Comparison of ENCODE assay signal across 25 cellular contexts in the genomic region with DNA sequence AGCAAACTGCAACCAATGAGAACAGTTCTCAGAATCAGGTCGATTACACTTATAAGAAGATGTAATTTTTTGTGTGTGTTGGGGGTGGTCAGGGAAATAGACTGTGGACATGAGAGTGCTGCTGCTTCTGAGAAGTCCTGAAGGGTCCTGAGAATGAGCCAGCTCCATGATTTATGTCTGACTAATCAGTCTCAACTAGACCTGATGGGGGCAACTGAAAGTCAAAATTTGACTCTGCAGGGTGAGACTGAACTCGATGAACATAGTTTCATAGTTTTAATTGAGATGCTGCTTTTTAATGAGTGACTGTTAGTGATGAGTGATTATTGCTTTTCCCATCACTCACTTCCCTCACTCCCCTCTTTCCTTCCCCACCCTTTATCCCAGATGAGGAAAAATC. TPM values are rescaled to one million over a fixed set of nuclear protein-coding genes. Genes with fewer than 3 reads are reported as not detected.
DNase-seq lines count a peak whose midpoint lies in the region; ATAC-seq, FAIRE-seq and TF ChIP-seq lines count a peak whose summit lies in the region.
"Had no signal": no experiment of that assay in that cellular context is flagged by ENCODE, and none has a peak within 500 bp of the region (broad histone marks: within the 10 kb centered on the region; RNA-seq: fewer than 3 reads in every experiment).

No MANE protein-coding gene starts in this region.

- no peaks in the 10 kb centered on the region for H3K9me1 ChIP-seq in K562 (ENCODE audit: control insufficient read depth, insufficient read depth, low read length)

- peaks cover 2% of the 10 kb centered on the region for H3K36me3 Mint-ChIP-seq in activated CD4-positive, alpha-beta T cell treated with anti-CD3 and anti-CD28 coated beads, Interleukin-2, amount 10 ng/mL, durations not matched to agents 7 days and 5 days (ENCODE audit: low read depth)
- peaks cover 3% of the 10 kb centered on the region for H3K36me3 Mint-ChIP-seq in T-helper 1 cell treated with Interleukin-12 subunit alpha and Interleukin-12 subunit beta and Interleukin-4 antibody, amounts not matched to agents 30 μg/mL and 1 μg/mL, for 36 hours (ENCODE audit: low read depth)
- no peaks in the 10 kb centered on the region for H3K36me3 Mint-ChIP-seq in stimulated activated memory B cell treated with anti-CD40 and anti-IgM and Interleukin-4, amounts not matched to agents 10 μg/mL and 1 μg/mL and 100 μg/mL, for 72 hours

- BruUV-seq in K562 (replicated peaks; lab: Mats Ljungman, UMichigan): no TSS peak

- no peak overlapping the region for H3K4me3 Mint-ChIP-seq in activated CD4-positive, alpha-beta T cell treated with anti-CD3 and anti-CD28 coated beads, Interleukin-2, amount 10 ng/mL, durations not matched to agents 7 days and 5 days
- H3K4me3 Mint-ChIP-seq in T-helper 1 cell treated with Interleukin-12 subunit alpha and Interleukin-12 subunit beta and Interleukin-4 antibody, amounts not matched to agents 30 μg/mL and 1 μg/mL, for 36 hours: no peak overlapping the region
- no peak overlapping the region for H3K4me3 Mint-ChIP-seq in stimulated activated memory B cell treated with anti-CD40 and anti-IgM and Interleukin-4, amounts not matched to agents 10 μg/mL and 1 μg/mL and 100 μg/mL, for 72 hours

- CTCF ChIA-PET in activated CD4-positive, alpha-beta T cell treated with anti-CD3 and anti-CD28 coated beads, Interleukin-2, amount 10 ng/mL, durations not matched to agents 7 days and 5 days (lab: Charles Lee): interaction anchor here (0.6 to 2.0 kb wide), 7 partner anchors 11 to 939 kb away, joined by 3 to 8 read pairs (median 3); no protein-coding TSS in a partner anchor
- CTCF ChIA-PET in K562 (lab: Yijun Ruan, JAX; ENCODE audit: low intra/inter-chr PET ratio): interaction anchor here (0.6 kb wide), 1 partner anchor 980 kb away, joined by 6 read pairs; no protein-coding TSS in a partner anchor

- intact Hi-C loops in K562 (cut with micrococcal nuclease): loop anchor here (10.0 kb wide), 1 partner anchor 294 kb away; no protein-coding TSS in a partner anchor
- intact Hi-C loops in mucosa of descending colon (cut with DNase I, micrococcal nuclease): no loop called here

- no peak overlapping the region for H3K4me2 ChIP-seq in K562 (ENCODE audit: insufficient read depth, low read length)

- H3K4me1 ChIP-seq in K562 (replicated peaks in 1 of 2; ENCODE audit: control insufficient read depth in 2 of 2, insufficient read depth in 2 of 2, low read length in 2 of 2) (no peaks in the 10 kb centered on the region), mucosa of descending colon (ENCODE audit: low read depth) (peaks cover under 1% of the 10 kb centered on the region)
- H3K4me1 ChIP-seq: gastrocnemius medialis, parathyroid adenoma, sigmoid colon had no signal

- no peak overlapping the region for H3K27ac ChIP-seq in K562 (ENCODE audit: extremely low read depth, low read depth, low read length)
- H3K27ac ChIP-seq: parathyroid adenoma, sigmoid colon, stomach, upper lobe of right lung had no signal

- TF ChIP-seq EP300 in K562 (IDR thresholded peaks at IDR 0.05; ENCODE audit: low read length): no peak

- no peak overlapping the region for H2AFZ ChIP-seq in K562 (ENCODE audit: low read depth, low read length)
- H2AFZ ChIP-seq: parathyroid adenoma had no signal

- H3K79me2 ChIP-seq in K562 (ENCODE audit: control insufficient read depth, insufficient read depth, low read length): no peaks in the 10 kb centered on the region
- H3K79me2 ChIP-seq: parathyroid adenoma had no signal

- TF ChIP-seq POLR2A in K562 (conservative IDR thresholded peaks at IDR 0.05): no peak

- ATAC-seq in K562: no peak
- no peak for ATAC-seq in stimulated activated memory B cell treated with anti-CD40 and anti-IgM and Interleukin-4, amounts not matched to agents 10 μg/mL and 1 μg/mL and 100 μg/mL, for 72 hours
- no peak for ATAC-seq in mucosa of descending colon
- ATAC-seq in GM18502 (IDR thresholded peaks at IDR 0.05; ENCODE audit: poor library complexity, unreplicated experiment): no peak
- ATAC-seq: gastrocnemius medialis, HepG2, upper lobe of right lung had no signal

- FAIRE-seq in K562 (lab: Jason Lieb, UNC): no peak
- FAIRE-seq: HepG2 had no signal

- in situ Hi-C loops in K562 (cut with MboI): loop anchor here (25.0 kb wide), 1 partner anchor 1052 kb away; no protein-coding TSS in a partner anchor

- H3K36me3 ChIP-seq in K562 (ENCODE audit: control insufficient read depth, insufficient read depth, low read length) (no peaks in the 10 kb centered on the region), mucosa of descending colon (ENCODE audit: low read depth) (no peaks in the 10 kb centered on the region)
- H3K36me3 ChIP-seq: gastrocnemius medialis, sigmoid colon, stomach, upper lobe of right lung had no signal

- H3K9me3 ChIP-seq in K562 (replicated peaks; ENCODE audit: control insufficient read depth, insufficient read depth, low read depth, low read length): no peaks in the 10 kb centered on the region
- H3K9me3 ChIP-seq in mucosa of descending colon: no peaks in the 10 kb centered on the region
- H3K9me3 ChIP-seq: gastrocnemius medialis, sigmoid colon, stomach, upper lobe of right lung had no signal

- H3K4me3 ChIP-seq in K562 (no peak overlapping the region), mucosa of descending colon (no peak overlapping the region)
- H3K4me3 ChIP-seq: gastrocnemius medialis, sigmoid colon, stomach, upper lobe of right lung had no signal

- POLR2A ChIA-PET in activated CD4-positive, alpha-beta T cell treated with anti-CD3 and anti-CD28 coated beads, Interleukin-2, amount 10 ng/mL, durations not matched to agents 7 days and 5 days (lab: Charles Lee): no interaction called here
- POLR2A ChIA-PET in K562 (lab: Yijun Ruan, JAX): no interaction called here

- H3K27me3 Mint-ChIP-seq in activated CD4-positive, alpha-beta T cell treated with anti-CD3 and anti-CD28 coated beads, Interleukin-2, amount 10 ng/mL, durations not matched to agents 7 days and 5 days: no peaks in the 10 kb centered on the region
- no peaks in the 10 kb centered on the region for H3K27me3 Mint-ChIP-seq in T-helper 1 cell treated with Interleukin-12 subunit alpha and Interleukin-12 subunit beta and Interleukin-4 antibody, amounts not matched to agents 30 μg/mL and 1 μg/mL, for 36 hours (ENCODE audit: low read depth)
- H3K27me3 Mint-ChIP-seq in stimulated activated memory B cell treated with anti-CD40 and anti-IgM and Interleukin-4, amounts not matched to agents 10 μg/mL and 1 μg/mL and 100 μg/mL, for 72 hours: no peaks in the 10 kb centered on the region

- no peak for TF ChIP-seq RAD21 in K562 (CRISPR knock-in tag; conservative IDR thresholded peaks at IDR 0.05 in 1 of 2, IDR thresholded peaks at IDR 0.05 in 1 of 2)

- TF ChIP-seq CTCF in K562 (IDR thresholded peaks at IDR 0.05 in 2 of 3, conservative IDR thresholded peaks at IDR 0.05 in 1 of 3; ENCODE audit: insufficient read depth in 2 of 3, low read depth in 1 of 3, low read length in 3 of 3): no peak
- TF ChIP-seq CTCF in mucosa of descending colon (IDR thresholded peaks at IDR 0.05): no peak

- WGBS in K562 (ENCODE audit: insufficient coverage, low coverage, missing lambda C conversion rate): 0% methylated on average over 2 of the region's 2 CpGs

- no peak for DNase-seq in activated CD4-positive, alpha-beta T cell treated with anti-CD3 and anti-CD28 coated beads, Interleukin-2, amount 10 ng/mL, durations not matched to agents 7 days and 5 days
- DNase-seq in activated CD4-positive, alpha-beta T cell treated with anti-CD3 and anti-CD28 coated beads, Interleukin-2, amount 50 U/mL, for 4 hours: no peak
- no peak for DNase-seq in K562 (ENCODE audit: extremely low read depth in 1 of 4, low spot score in 3 of 4)
- DNase-seq in mucosa of descending colon: no peak
- no peak for DNase-seq in NCI-H187 (lab: John Stamatoyannopoulos, UW)
- DNase-seq: C1 segment of cervical spinal cord; central memory CD4-positive, alpha-beta T cell; DMS79; erythroblast; gastrocnemius medialis; NCI-H1694 treated with DMSO at 0.1 percent for 48 hours; NCI-H446 treated with DMSO at 0.1 percent for 48 hours; sigmoid colon; stomach; T1000; upper lobe of right lung had no signal

- H4K20me1 ChIP-seq in K562 (replicated peaks; ENCODE audit: control insufficient read depth, insufficient read depth, low read length): no peaks in the 10 kb centered on the region

- H3K27me3 ChIP-seq in K562 (ENCODE audit: control insufficient read depth in 2 of 2, insufficient read depth in 2 of 2, low read length in 2 of 2): peaks cover 9 to 38% of the 10 kb centered on the region in 2 experiments
- H3K27me3 ChIP-seq: upper lobe of right lung had no signal

- H3K9me3 Mint-ChIP-seq in activated CD4-positive, alpha-beta T cell treated with anti-CD3 and anti-CD28 coated beads, Interleukin-2, amount 10 ng/mL, durations not matched to agents 7 days and 5 days: peaks cover 3% of the 10 kb centered on the region
- no peaks in the 10 kb centered on the region for H3K9me3 Mint-ChIP-seq in T-helper 1 cell treated with Interleukin-12 subunit alpha and Interleukin-12 subunit beta and Interleukin-4 antibody, amounts not matched to agents 30 μg/mL and 1 μg/mL, for 36 hours
- no peaks in the 10 kb centered on the region for H3K9me3 Mint-ChIP-seq in stimulated activated memory B cell treated with anti-CD40 and anti-IgM and Interleukin-4, amounts not matched to agents 10 μg/mL and 1 μg/mL and 100 μg/mL, for 72 hours

- H3K9ac ChIP-seq in K562 (ENCODE audit: insufficient read depth in 1 of 2, low read depth in 2 of 2, low read length in 2 of 2): no peak overlapping the region
- H3K9ac ChIP-seq: parathyroid adenoma had no signal

- H3K27ac Mint-ChIP-seq in activated CD4-positive, alpha-beta T cell treated with anti-CD3 and anti-CD28 coated beads, Interleukin-2, amount 10 ng/mL, durations not matched to agents 7 days and 5 days: peak overlapping the region; percentile 72
- peak overlapping the region; percentile 9 for H3K27ac Mint-ChIP-seq in T-helper 1 cell treated with Interleukin-12 subunit alpha and Interleukin-12 subunit beta and Interleukin-4 antibody, amounts not matched to agents 30 μg/mL and 1 μg/mL, for 36 hours
- H3K27ac Mint-ChIP-seq in stimulated activated memory B cell treated with anti-CD40 and anti-IgM and Interleukin-4, amounts not matched to agents 10 μg/mL and 1 μg/mL and 100 μg/mL, for 72 hours: peak overlapping the region; percentile 70

- peaks cover 96% of the 10 kb centered on the region for H3K4me1 Mint-ChIP-seq in activated CD4-positive, alpha-beta T cell treated with anti-CD3 and anti-CD28 coated beads, Interleukin-2, amount 10 ng/mL, durations not matched to agents 7 days and 5 days
- peaks cover 79% of the 10 kb centered on the region for H3K4me1 Mint-ChIP-seq in T-helper 1 cell treated with Interleukin-12 subunit alpha and Interleukin-12 subunit beta and Interleukin-4 antibody, amounts not matched to agents 30 μg/mL and 1 μg/mL, for 36 hours (ENCODE audit: low read depth)
- peaks cover 62% of the 10 kb centered on the region for H3K4me1 Mint-ChIP-seq in stimulated activated memory B cell treated with anti-CD40 and anti-IgM and Interleukin-4, amounts not matched to agents 10 μg/mL and 1 μg/mL and 100 μg/mL, for 72 hours

RNA-seq across cellular contexts. Expression of a gene that starts 37.3 kb away (rescaled TPM):
- 100 to 1,000 TPM; 110 to 117 TPM for total RNA-seq in activated CD4-positive, alpha-beta T cell treated with anti-CD3 and anti-CD28 coated beads, Interleukin-2, amount 10 ng/mL, durations not matched to agents 7 days and 5 days
- 27.6 and 117 TPM in 2 replicates for total RNA-seq in K562 (2011; cell fraction: chromatin; rRNA removed; ENCODE audit: low replicate concordance)
- 14.3 and 19.2 TPM in 2 replicates for total RNA-seq in K562 (2011; cell fraction: nucleolus; rRNA removed)
- 46.3 and 110 TPM in 2 replicates for total RNA-seq in K562 (2011; cell fraction: nucleoplasm; rRNA removed)
- total RNA-seq in K562 (2014; rRNA removed) (104 and 106 TPM in 2 replicates), K562 (2014; rRNA removed; fragmentation: Illumina TruSeq; extraction: Trizol) (114 and 120 TPM in 2 replicates), K562 (2015; rRNA removed; fragmentation: Illumina TruSeq; extraction: Trizol) (117 and 126 TPM in 2 replicates), K562 (2021) (91.2 and 95.0 TPM in 2 replicates), mucosa of descending colon (10 to 100 TPM; 72.0 to 93.8 (median 87.9) TPM)
- polyA plus RNA-seq in K562 (2011; rRNA removed) (33.7 and 64.1 TPM in 2 replicates), K562 (2014; fragmentation: Illumina TruSeq; extraction: Trizol) (132 and 142 TPM in 2 replicates), K562 (2014; fragmentation: Nextera tagmentation; extraction: Ambion mirVana) (100 to 1,000 TPM; 115 to 135 TPM), K562 (2014; rRNA removed) (94.8 and 111 TPM in 2 replicates)
- 17.1 and 19.5 TPM in 2 replicates for polyA plus RNA-seq in K562 (2011; cell fraction: cytosol; rRNA removed)
- 24.8 and 26.4 TPM in 2 replicates for polyA plus RNA-seq in K562 (2011; cell fraction: nucleus; rRNA removed)
- polyA plus RNA-seq in K562 (2012): 104 and 119 TPM in 2 replicates
- polyA minus RNA-seq in K562 (2011; rRNA and poly(A)+ RNA removed): 59.4 and 78.3 TPM in 2 replicates
- 16.4 and 25.9 TPM in 2 replicates for polyA minus RNA-seq in K562 (2011; cell fraction: cytosol; rRNA and poly(A)+ RNA removed)
- 67.2 and 84.4 TPM in 2 replicates for polyA minus RNA-seq in K562 (2011; cell fraction: nucleus; rRNA and poly(A)+ RNA removed)

RNA-seq across cellular contexts. Expression of a gene that starts 45.1 kb away (rescaled TPM):
- 100 to 1,000 TPM; 281 to 323 TPM for total RNA-seq in activated CD4-positive, alpha-beta T cell treated with anti-CD3 and anti-CD28 coated beads, Interleukin-2, amount 10 ng/mL, durations not matched to agents 7 days and 5 days
- 0.62 and 2.8 TPM in 2 replicates for total RNA-seq in K562 (2011; cell fraction: chromatin; rRNA removed; ENCODE audit: low replicate concordance)
- total RNA-seq in K562 (2011; cell fraction: nucleolus; rRNA removed): 1.6 and 2.2 TPM in 2 replicates
- total RNA-seq in K562 (2011; cell fraction: nucleoplasm; rRNA removed): 1.1 and 1.2 TPM in 2 replicates
- total RNA-seq in K562 (2014; rRNA removed) (0.14 and 0.33 TPM in 2 replicates), K562 (2014; rRNA removed; fragmentation: Illumina TruSeq; extraction: Trizol) (0.13 and 0.22 TPM in 2 replicates), K562 (2015; rRNA removed; fragmentation: Illumina TruSeq; extraction: Trizol) (0.30 and 0.51 TPM in 2 replicates), K562 (2021) (1.1 and 1.3 TPM in 2 replicates), mucosa of descending colon (1 to 10 TPM in 1 of 3 donors, under 1 TPM in 2; 0.44 to 3.2 (median 0.87) TPM)
- polyA plus RNA-seq in K562 (2011; rRNA removed) (0.46 and 1.4 TPM in 2 replicates), K562 (2014; fragmentation: Illumina TruSeq; extraction: Trizol) (0.48 and 0.73 TPM in 2 replicates), K562 (2014; fragmentation: Nextera tagmentation; extraction: Ambion mirVana) (1 to 10 TPM in 1 of 2 experiments, under 1 TPM in 1; 0.58 to 1.0 TPM), K562 (2014; rRNA removed) (0.32 and 0.56 TPM in 2 replicates)
- 0.83 and 6.2 TPM in 2 replicates for polyA plus RNA-seq in K562 (2011; cell fraction: cytosol; rRNA removed)
- polyA plus RNA-seq in K562 (2011; cell fraction: nucleus; rRNA removed): 0.28 and 2.5 TPM in 2 replicates
- polyA plus RNA-seq in K562 (2012): 0.48 and 2.1 TPM in 2 replicates
- 1.1 and 4.7 TPM in 2 replicates for polyA minus RNA-seq in K562 (2011; rRNA and poly(A)+ RNA removed)
- 1.3 TPM in 1 of 2 replicates, not detected in the other for polyA minus RNA-seq in K562 (2011; cell fraction: cytosol; rRNA and poly(A)+ RNA removed)
- polyA minus RNA-seq in K562 (2011; cell fraction: nucleus; rRNA and poly(A)+ RNA removed): 0.67 and 1.5 TPM in 2 replicates
- total RNA-seq: kidney epithelial cell, lung microvascular endothelial cell, MCF 10A, myocyte, sigmoid colon had no signal

RNA-seq across cellular contexts. Expression of a gene that starts 54.6 kb away (rescaled TPM):
- total RNA-seq in activated CD4-positive, alpha-beta T cell treated with anti-CD3 and anti-CD28 coated beads, Interleukin-2, amount 10 ng/mL, durations not matched to agents 7 days and 5 days: not detected
- total RNA-seq in K562 (2011; cell fraction: chromatin; rRNA removed; ENCODE audit: low replicate concordance): not detected in 2 replicates
- total RNA-seq in K562 (2011; cell fraction: nucleolus; rRNA removed): not detected in 2 replicates
- total RNA-seq in K562 (2011; cell fraction: nucleoplasm; rRNA removed): not detected in 2 replicates
- total RNA-seq in K562 (2014; rRNA removed) (not detected in 2 replicates), K562 (2014; rRNA removed; fragmentation: Illumina TruSeq; extraction: Trizol) (not detected in 2 replicates), K562 (2015; rRNA removed; fragmentation: Illumina TruSeq; extraction: Trizol) (0.08 TPM in 1 of 2 replicates, not detected in the other), K562 (2021) (0.04 TPM in 1 of 2 replicates, not detected in the other), mucosa of descending colon (1 to 10 TPM in 1 of 3 donors, under 1 TPM in 1, not detected in 1; 0.43 to 1.0 TPM)
- polyA plus RNA-seq in K562 (2011; rRNA removed) (not detected in 2 replicates), K562 (2014; fragmentation: Illumina TruSeq; extraction: Trizol) (0.03 and 0.11 TPM in 2 replicates), K562 (2014; fragmentation: Nextera tagmentation; extraction: Ambion mirVana) (under 1 TPM; 0.06 to 0.11 TPM), K562 (2014; rRNA removed) (0.11 TPM in 1 of 2 replicates, not detected in the other)
- polyA plus RNA-seq in K562 (2011; cell fraction: cytosol; rRNA removed): not detected in 2 replicates
- polyA plus RNA-seq in K562 (2011; cell fraction: nucleus; rRNA removed): not detected in 2 replicates
- 0.11 and 0.12 TPM in 2 replicates for polyA plus RNA-seq in K562 (2012)
- not detected in 2 replicates for polyA minus RNA-seq in K562 (2011; rRNA and poly(A)+ RNA removed)
- polyA minus RNA-seq in K562 (2011; cell fraction: cytosol; rRNA and poly(A)+ RNA removed): not detected in 2 replicates
- not detected in 2 replicates for polyA minus RNA-seq in K562 (2011; cell fraction: nucleus; rRNA and poly(A)+ RNA removed)
- total RNA-seq: gastrocnemius medialis, HepG2, kidney epithelial cell, lung microvascular endothelial cell, myocyte had no signal
- polyA plus RNA-seq: HepG2 had no signal

Comparison
In these comparisons a context has a peak if more than half of its experiments do, and no peak if none do; other contexts are left out.
1. H3K27ac Mint-ChIP-seq: peak in every context shown above with its lines; median percentile 72 in activated CD4-positive, alpha-beta T cell treated with anti-CD3 and anti-CD28 coated beads, Interleukin-2, amount 10 ng/mL, durations not matched to agents 7 days and 5 days; 70 in stimulated activated memory B cell treated with anti-CD40 and anti-IgM and Interleukin-4, amounts not matched to agents 10 μg/mL and 1 μg/mL and 100 μg/mL, for 72 hours; 9 in T-helper 1 cell treated with Interleukin-12 subunit alpha and Interleukin-12 subunit beta and Interleukin-4 antibody, amounts not matched to agents 30 μg/mL and 1 μg/mL, for 36 hours.
2. RNA of a gene that starts 45.1 kb away (total RNA-seq): 281 to 323 TPM in activated CD4-positive, alpha-beta T cell treated with anti-CD3 and anti-CD28 coated beads, Interleukin-2, amount 10 ng/mL, durations not matched to agents 7 days and 5 days; 0.44 to 3.2 TPM in mucosa of descending colon and 0.13 to 2.8 TPM in K562; every median in the first group is over 10 times any median in the second.